In genomic region chr22:25764270-25765015, GRCh38 we compare ENCODE assay signal across 1 cellular context.
TF ChIP-seq lines count a peak whose summit lies in the region.

No MANE protein-coding gene starts in this region.

TF ChIP-seq in HepG2, 621 proteins besides CTCF, POLR2A, EP300 and RAD21 (continued from another document):
- no peak for TF ChIP-seq ZNF362 (CRISPR knock-in tag; IDR thresholded peaks at IDR 0.05; ENCODE audit: borderline replicate concordance)
- TF ChIP-seq ZNF20 (CRISPR knock-in tag; IDR thresholded peaks at IDR 0.05), result no peak
- TF ChIP-seq BCL6 (CRISPR knock-in tag; IDR thresholded peaks at IDR 0.05), result no peak
- TF ChIP-seq ZBTB39 (CRISPR knock-in tag; IDR thresholded peaks at IDR 0.05), result no peak
TF ChIP-seq in HepG2: peak in this region for 3.
